Comparison of ENCODE assay signal across 8 cellular contexts in the genomic region with DNA sequence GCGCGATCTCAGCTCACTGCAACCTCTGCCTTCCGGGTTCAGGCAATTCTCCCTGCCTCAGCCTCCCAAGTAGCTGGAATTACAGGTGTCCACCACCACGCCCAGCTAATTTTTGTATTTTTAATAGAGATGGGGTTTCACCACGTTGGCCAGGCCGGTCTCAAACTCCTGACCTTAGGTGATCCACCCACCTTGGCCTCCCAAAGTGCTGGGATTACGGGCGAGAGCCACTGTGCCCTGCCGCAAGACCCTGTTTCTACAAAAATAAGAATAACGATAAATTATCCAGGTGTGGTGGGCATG. TPM values are rescaled to one million over a fixed set of nuclear protein-coding genes. Genes with fewer than 3 reads are reported as not detected.
DNase-seq lines count a peak whose midpoint lies in the region; ATAC-seq, FAIRE-seq and TF ChIP-seq lines count a peak whose summit lies in the region.
"Not testable (repeated sequence)": the region's sequence is repeated elsewhere in the genome, so short reads cannot be mapped to it uniquely, and the experiment has no call there.

No MANE protein-coding gene starts in this region.

- not testable (repeated sequence) for FAIRE-seq in K562 (lab: Jason Lieb, UNC); kidney (lab: Jason Lieb, UNC)

- not testable (repeated sequence) for ATAC-seq in IMR-90 (ENCODE audit: low read depth); K562; omental fat pad (ENCODE audit: low FRiP score); sciatic nerve

- not testable (repeated sequence) for H3K79me2 ChIP-seq in K562 (ENCODE audit: control insufficient read depth, insufficient read depth, low read length)

- WGBS in IMR-90 (ENCODE audit: extremely low coverage in 2 of 2, insufficient read length in 1 of 2), 2 experiments: 100% methylated on average over 4 of the region's 10 CpGs; no CpG with 5 or more reads in 1 of the 2 experiments
- WGBS in K562 (ENCODE audit: insufficient coverage, low coverage, missing lambda C conversion rate): 84% methylated on average over 8 of the region's 10 CpGs
- 85 to 87% methylated on average over 10 of the region's 10 CpGs for WGBS in testis, 2 donors

- dilution Hi-C loops in IMR-90 (cut with HindIII; ENCODE audit: low sequenced_read_pairs, unreplicated experiment): not testable (repeated sequence)

- not testable (repeated sequence) for TF ChIP-seq RAD21 in IMR-90 (IDR thresholded peaks at IDR 0.05; ENCODE audit: low read length); K562 (CRISPR knock-in tag; conservative IDR thresholded peaks at IDR 0.05 in 1 of 2, IDR thresholded peaks at IDR 0.05 in 1 of 2)

- H3K4me3 Mint-ChIP-seq in chondrocyte (ENCODE audit: unreplicated experiment): not testable (repeated sequence)

- H2AK9ac ChIP-seq in IMR-90 (replicated peaks; ENCODE audit: low read depth, low read length, poor library complexity): not testable (repeated sequence)

- not testable (repeated sequence) for H3K27ac Mint-ChIP-seq in chondrocyte (ENCODE audit: unreplicated experiment)

- 0 out of 2 replicates have a peak overlapping the region, but pooled peaks have one; percentile 21 for H2BK120ac ChIP-seq in IMR-90 (ENCODE audit: low read depth, low read length)

- POLR2A ChIA-PET in IMR-90 (lab: Charles Lee; ENCODE audit: unreplicated experiment) (interaction anchor here (1.0 kb wide), 1 partner anchor 15 kb away, joined by 18 read pairs; no protein-coding TSS in a partner anchor), K562 (lab: Yijun Ruan, JAX) (interaction anchor here (2.5 to 3.0 kb wide), 2 partner anchors 9 to 11 kb away, joined by 7 to 16 read pairs; no protein-coding TSS in a partner anchor)

- not testable (repeated sequence) for H3K56ac ChIP-seq in IMR-90 (ENCODE audit: extremely low read depth, insufficient read depth, low read length)

- H3K4ac ChIP-seq in IMR-90 (ENCODE audit: low read depth, low read length): peak overlapping the region; percentile 58

- in situ Hi-C loops in IMR-90 (cut with MboI; ENCODE audit: low sequenced_read_pairs); K562 (cut with MboI): not testable (repeated sequence)

- TF ChIP-seq POLR2A in IMR-90 (IDR thresholded peaks at IDR 0.05; ENCODE audit: low read depth, low read length); K562 (conservative IDR thresholded peaks at IDR 0.05); testis (IDR thresholded peaks at IDR 0.05): not testable (repeated sequence)

- peaks cover 12% of the 10 kb centered on the region for H3K4me1 Mint-ChIP-seq in chondrocyte (ENCODE audit: low read depth)

- not testable (repeated sequence) for BruUV-seq in IMR-90 (replicated peaks; lab: Mats Ljungman, UMichigan); K562 (replicated peaks; lab: Mats Ljungman, UMichigan)

- not testable (repeated sequence) for H3K9me3 ChIP-seq in IMR-90 (ENCODE audit: control insufficient read depth, insufficient read depth, low read length); K562 (replicated peaks; ENCODE audit: control insufficient read depth, insufficient read depth, low read depth, low read length); kidney (ENCODE audit: control insufficient read depth in 1 of 2, low read length in 2 of 2); testis

- not testable (repeated sequence) for H3K9ac ChIP-seq in IMR-90 (ENCODE audit: low read depth, low read length); K562 (ENCODE audit: insufficient read depth in 1 of 2, low read depth in 2 of 2, low read length in 2 of 2); kidney (ENCODE audit: low read length in 2 of 2)

- not testable (repeated sequence) for H2AK5ac ChIP-seq in IMR-90 (ENCODE audit: low read depth, low read length)

- not testable (repeated sequence) for H2BK20ac ChIP-seq in IMR-90 (ENCODE audit: low read depth, low read length)

- H3K4me2 ChIP-seq in IMR-90 (ENCODE audit: low read depth, low read length); K562 (ENCODE audit: insufficient read depth, low read length): not testable (repeated sequence)

- H3K27me3 Mint-ChIP-seq in chondrocyte (ENCODE audit: low read depth): not testable (repeated sequence)

- H3K27me3 ChIP-seq in IMR-90 (ENCODE audit: control insufficient read depth, insufficient read depth, low read length); K562 (ENCODE audit: control insufficient read depth in 2 of 2, insufficient read depth in 2 of 2, low read length in 2 of 2); testis: not testable (repeated sequence)

- H4K8ac ChIP-seq in IMR-90 (ENCODE audit: low read depth in 2 of 2, low read length in 2 of 2): not testable (repeated sequence)

- H3K4me1 ChIP-seq in IMR-90 (ENCODE audit: control insufficient read depth, insufficient read depth, low read length): peaks cover 18% of the 10 kb centered on the region
- H3K4me1 ChIP-seq in K562 (replicated peaks in 1 of 2; ENCODE audit: control insufficient read depth in 2 of 2, insufficient read depth in 2 of 2, low read length in 2 of 2): peaks cover 6 to 24% of the 10 kb centered on the region in 2 experiments; a peak in 4 of 5 replicates
- not testable (repeated sequence) for H3K4me1 ChIP-seq in kidney (ENCODE audit: control insufficient read depth in 1 of 2, insufficient read depth in 1 of 2, low read depth in 1 of 2, low read length in 2 of 2); testis

- TF ChIP-seq CTCF in IMR-90 (conservative IDR thresholded peaks at IDR 0.05; ENCODE audit: low read depth, low read length); K562 (IDR thresholded peaks at IDR 0.05 in 2 of 3, conservative IDR thresholded peaks at IDR 0.05 in 1 of 3; ENCODE audit: insufficient read depth in 2 of 3, low read depth in 1 of 3, low read length in 3 of 3); chondrocyte (IDR thresholded peaks at IDR 0.05); kidney (IDR thresholded peaks at IDR 0.05; ENCODE audit: borderline replicate concordance, extremely low read depth, insufficient read depth); omental fat pad (IDR thresholded peaks at IDR 0.05); testis (IDR thresholded peaks at IDR 0.05): not testable (repeated sequence)

- not testable (repeated sequence) for H3K23ac ChIP-seq in IMR-90 (ENCODE audit: low read depth, low read length)

- not testable (repeated sequence) for H2AFZ ChIP-seq in IMR-90 (replicated peaks; ENCODE audit: low read length, poor library complexity); K562 (ENCODE audit: low read depth, low read length)

- not testable (repeated sequence) for H2BK15ac ChIP-seq in IMR-90 (ENCODE audit: low read depth, low read length)

- H3K79me1 ChIP-seq in IMR-90 (ENCODE audit: low read depth in 1 of 2, low read length in 2 of 2): peaks cover under 1 to 28% of the 10 kb centered on the region in 2 experiments; a peak in 1 of 4 replicates

- H3K4me3 ChIP-seq in IMR-90 (ENCODE audit: insufficient read depth, low read depth, low read length); K562; kidney (ENCODE audit: low read length in 2 of 2); testis: not testable (repeated sequence)

- not testable (repeated sequence) for H3K14ac ChIP-seq in IMR-90 (replicated peaks; ENCODE audit: low read depth, low read length)

- H3K36me3 Mint-ChIP-seq in chondrocyte (ENCODE audit: low read depth): not testable (repeated sequence)

- H4K5ac ChIP-seq in IMR-90 (ENCODE audit: low read depth, low read length): not testable (repeated sequence)

- not testable (repeated sequence) for H3K36me3 ChIP-seq in IMR-90 (ENCODE audit: control insufficient read depth, insufficient read depth, low read length); kidney (ENCODE audit: control insufficient read depth in 1 of 2, insufficient read depth in 2 of 2, low read length in 2 of 2); testis (ENCODE audit: low read depth, missing control alignments)
- H3K36me3 ChIP-seq in K562 (ENCODE audit: control insufficient read depth, insufficient read depth, low read length): peaks cover 18% of the 10 kb centered on the region; the same call in 2 of the 3 replicates

- H2BK5ac ChIP-seq in IMR-90 (ENCODE audit: low read depth, low read length, poor library complexity, severe bottlenecking): not testable (repeated sequence)

- peaks cover 26% of the 10 kb centered on the region for H3K9me1 ChIP-seq in IMR-90 (ENCODE audit: insufficient read depth, low read length)
- not testable (repeated sequence) for H3K9me1 ChIP-seq in K562 (ENCODE audit: control insufficient read depth, insufficient read depth, low read length)

- not testable (repeated sequence) for H4K91ac ChIP-seq in IMR-90 (ENCODE audit: insufficient read depth, low read depth, low read length)

- not testable (repeated sequence) for H3K27ac ChIP-seq in IMR-90 (ENCODE audit: insufficient read depth, low read length); kidney (ENCODE audit: low read depth in 2 of 2, low read length in 2 of 2)
- H3K27ac ChIP-seq in K562 (ENCODE audit: extremely low read depth, low read depth, low read length): peak overlapping the region; percentile 26; the same call in 1 of the 3 replicates
- H3K27ac ChIP-seq in testis: peak overlapping the region; percentile 68 to 75

- not testable (repeated sequence) for H3K9me3 Mint-ChIP-seq in chondrocyte (ENCODE audit: low read depth)

- not testable (repeated sequence) for H3K18ac ChIP-seq in IMR-90 (ENCODE audit: low read depth, low read length)

- intact Hi-C loops in IMR-90 (cut with micrococcal nuclease); K562 (cut with micrococcal nuclease); cardiac septum (cut with DNase I); kidney (cut with DNase I); sciatic nerve (cut with DNase I); testis (cut with DNase I; ENCODE audit: low total_unique reads): not testable (repeated sequence)

- TF ChIP-seq EP300 in K562 (IDR thresholded peaks at IDR 0.05; ENCODE audit: low read length): not testable (repeated sequence)

- CTCF ChIA-PET in IMR-90 (lab: Yijun Ruan, JAX); K562 (lab: Yijun Ruan, JAX; ENCODE audit: low intra/inter-chr PET ratio): not testable (repeated sequence)

- H4K20me1 ChIP-seq in IMR-90 (ENCODE audit: insufficient read depth, low read length); K562 (replicated peaks; ENCODE audit: control insufficient read depth, insufficient read depth, low read length): not testable (repeated sequence)

- DNase-seq in IMR-90; K562 (ENCODE audit: extremely low read depth in 1 of 4, low spot score in 3 of 4); testis: not testable (repeated sequence)
- DNase-seq in chondrocyte (ENCODE audit: low spot score): peak; percentile 12
- peak; percentile 19 for DNase-seq in cardiac septum (ENCODE audit: low spot score)
- peak; percentile 26 for DNase-seq in kidney
- DNase-seq in omental fat pad (ENCODE audit: low spot score): peak; percentile 6
- peak; percentile 17 for DNase-seq in sciatic nerve (ENCODE audit: low spot score)

RNA-seq across cellular contexts. Expression of a gene that starts 16.4 kb away (rescaled TPM):
- total RNA-seq in IMR-90 (2012; rRNA removed) (1.4 and 2.0 TPM in 2 replicates), K562 (2014; rRNA removed) (9.8 and 10.1 TPM in 2 replicates), K562 (2014; rRNA removed; fragmentation: Illumina TruSeq; extraction: Trizol) (4.0 and 4.5 TPM in 2 replicates), K562 (2015; rRNA removed; fragmentation: Illumina TruSeq; extraction: Trizol) (4.7 and 5.2 TPM in 2 replicates), K562 (2021) (9.4 and 11.7 TPM in 2 replicates), chondrocyte (0.56 to 0.65 TPM in 2 of 3 replicates, not detected in the other), cardiac septum (3.9 TPM), kidney (13.9 TPM), omental fat pad (10 to 100 TPM; 18.7 to 71.6 (median 26.8) TPM), sciatic nerve (9.6 TPM), testis (10 to 100 TPM; 18.3 to 21.9 TPM)
- polyA plus RNA-seq in IMR-90 (2012; rRNA removed) (6.4 and 7.6 TPM in 2 replicates), K562 (2011; rRNA removed) (8.0 and 18.3 TPM in 2 replicates), K562 (2014; fragmentation: Illumina TruSeq; extraction: Trizol) (10.6 and 11.2 TPM in 2 replicates), K562 (2014; fragmentation: Nextera tagmentation; extraction: Ambion mirVana) (1 to 10 TPM; 1.2 to 2.0 TPM), K562 (2014; rRNA removed) (8.7 and 9.9 TPM in 2 replicates), kidney (ENCODE audit: insufficient read depth, low read depth, low replicate concordance) (6.8 TPM), testis (ENCODE audit: insufficient read depth, low read depth, low replicate concordance) (15.6 TPM)
- 5.2 and 9.3 TPM in 2 replicates for polyA plus RNA-seq in IMR-90 (2012; cell fraction: cytosol; rRNA removed)
- polyA plus RNA-seq in IMR-90 (2012; cell fraction: nucleus; rRNA removed; ENCODE audit: low replicate concordance): 3.9 and 4.3 TPM in 2 replicates
- 12.8 and 14.2 TPM in 2 replicates for total RNA-seq in K562 (2011; cell fraction: chromatin; rRNA removed; ENCODE audit: low replicate concordance)
- 16.7 and 17.9 TPM in 2 replicates for total RNA-seq in K562 (2011; cell fraction: nucleolus; rRNA removed)
- total RNA-seq in K562 (2011; cell fraction: nucleoplasm; rRNA removed): 13.9 and 18.0 TPM in 2 replicates
- polyA plus RNA-seq in K562 (2011; cell fraction: cytosol; rRNA removed): 20.1 and 26.7 TPM in 2 replicates
- 12.0 and 12.3 TPM in 2 replicates for polyA plus RNA-seq in K562 (2011; cell fraction: nucleus; rRNA removed)
- polyA plus RNA-seq in K562 (2012): 5.6 and 11.1 TPM in 2 replicates
- 4.5 and 4.7 TPM in 2 replicates for polyA minus RNA-seq in K562 (2011; rRNA and poly(A)+ RNA removed)
- polyA minus RNA-seq in K562 (2011; cell fraction: cytosol; rRNA and poly(A)+ RNA removed): 10.1 and 10.2 TPM in 2 replicates
- 2.9 and 3.1 TPM in 2 replicates for polyA minus RNA-seq in K562 (2011; cell fraction: nucleus; rRNA and poly(A)+ RNA removed)
